ENCODE assay signal across 10 cellular contexts in the genomic region with DNA sequence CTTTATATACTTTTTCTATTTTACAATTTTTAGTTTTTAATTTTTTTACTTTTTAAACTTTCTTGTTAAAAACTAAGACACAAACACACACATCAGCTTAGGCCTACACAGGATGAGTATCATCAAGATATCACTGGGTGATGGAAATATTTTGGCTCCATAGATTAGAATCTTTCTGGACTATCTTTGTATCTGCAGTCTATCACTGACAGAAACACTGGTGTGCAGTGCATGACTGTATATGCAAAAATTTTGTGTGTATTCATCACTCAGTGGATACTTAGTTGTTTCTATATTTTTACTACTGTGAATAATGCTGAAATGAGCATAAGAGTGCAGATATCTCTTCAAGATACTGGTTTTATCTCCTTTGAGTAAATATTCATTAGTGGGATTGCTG.
"Had no signal": no experiment of that assay in that cellular context is flagged by ENCODE, and none has a peak within 500 bp of the region (broad histone marks: within the 10 kb centered on the region; RNA-seq: fewer than 3 reads in every experiment).

No MANE protein-coding gene starts in this region.

- H3K4me2 ChIP-seq: GM23338 had no signal

- FAIRE-seq: H1 had no signal

- H3K4me1 ChIP-seq: HAP-1 had no signal

- H3K27ac ChIP-seq: GM23248 had no signal

- DNase-seq: GM23248, GOT3, H7, H9, HCEC 1CT, HFFc6 had no signal

- H3K9me3 ChIP-seq: HAP-1 had no signal

- H3K4me3 ChIP-seq: GM23248, GM23338, HAP-1 had no signal

- ATAC-seq: GM23338, HCT116 had no signal

- H2AFZ ChIP-seq: GM23248, GM23338 had no signal

- H3K36me3 ChIP-seq: HAP-1 had no signal

- H3K9ac ChIP-seq: GM23248 had no signal
